9 cellular contexts compared by ENCODE assay signal in the genomic region with DNA sequence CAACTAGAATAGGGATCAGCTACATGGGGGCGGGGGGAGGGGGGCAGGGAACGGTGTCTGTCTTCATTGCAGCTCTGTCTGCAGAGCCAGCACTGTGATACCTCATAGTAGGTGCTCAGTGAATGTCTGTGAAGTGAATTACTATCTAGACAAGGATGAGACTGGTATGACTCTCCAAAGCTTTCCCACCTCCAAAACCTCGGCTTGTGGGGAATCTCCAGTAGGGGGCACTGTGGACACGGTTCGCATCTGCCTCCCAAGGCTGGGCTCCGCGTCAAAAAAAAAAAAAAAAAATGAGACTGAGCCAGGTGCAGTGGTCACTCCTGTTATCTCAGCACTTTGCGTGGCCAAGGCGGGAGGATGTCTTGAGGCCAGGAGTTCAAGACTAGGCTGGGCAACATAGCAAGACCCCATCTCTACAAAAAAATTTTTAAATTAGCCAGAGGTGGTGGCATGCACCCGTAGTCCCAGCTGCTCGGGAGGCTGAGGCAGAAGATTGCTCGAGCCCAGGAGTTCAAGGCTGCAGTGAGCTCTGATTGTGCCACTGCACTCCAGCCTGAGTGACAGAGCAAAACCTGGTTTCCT. TPM values are rescaled to one million over a fixed set of nuclear protein-coding genes. Genes with fewer than 3 reads are reported as not detected.
DNase-seq lines count a peak whose midpoint lies in the region; ATAC-seq and TF ChIP-seq lines count a peak whose summit lies in the region.
"Had no signal": no experiment of that assay in that cellular context is flagged by ENCODE, and none has a peak within 500 bp of the region (broad histone marks: within the 10 kb centered on the region; RNA-seq: fewer than 3 reads in every experiment).

No MANE protein-coding gene starts in this region.

- H3K36me3 ChIP-seq in mesenchymal stem cell (ENCODE audit: control insufficient read depth in 1 of 2, insufficient read depth in 2 of 2, low read depth in 1 of 2, low read length in 2 of 2), result peaks cover 7 to 16% of the 10 kb centered on the region in 2 experiments
- no peaks in the 10 kb centered on the region for H3K36me3 ChIP-seq in aorta (ENCODE audit: control insufficient read depth in 1 of 2, insufficient read depth in 2 of 2, low read length in 1 of 2)

- H3K27ac ChIP-seq in mesenchymal stem cell (ENCODE audit: low read length, poor library complexity, severe bottlenecking) (peak overlapping the region; percentile 92), aorta (ENCODE audit: low read depth in 1 of 2, low read length in 2 of 2) (peak overlapping the region in 1 of 2 donors; percentile 17)

- H2BK120ac ChIP-seq in mesenchymal stem cell (ENCODE audit: low read depth, low read length), result no peak overlapping the region

- H3K4me1 Mint-ChIP-seq in chondrocyte (ENCODE audit: low read depth), result peaks cover 69% of the 10 kb centered on the region

- no peak overlapping the region for H2BK15ac ChIP-seq in mesenchymal stem cell (ENCODE audit: low read depth, poor library complexity, severe bottlenecking)

- H4K8ac ChIP-seq in mesenchymal stem cell (ENCODE audit: low read length), result no peak overlapping the region

- WGBS in mesenchymal stem cell, result 51% methylated on average over 12 of the region's 12 CpGs
- 34 to 35% methylated on average over 12 of the region's 12 CpGs for WGBS in aorta, 2 donors

- no peaks in the 10 kb centered on the region for H3K27me3 Mint-ChIP-seq in chondrocyte (ENCODE audit: low read depth)
- H3K27me3 Mint-ChIP-seq: stimulated activated naive CD8-positive, alpha-beta T cell treated with anti-CD3 and anti-CD28 coated beads, Interleukin-15, Interleukin-2, amounts not matched to agents 100 ng/mL and 50 ng/mL, for 24 hours had no signal

- H3K4me2 ChIP-seq in mesenchymal stem cell (ENCODE audit: low read length, poor library complexity, severe bottlenecking), result peak overlapping the region; percentile 39

- no peak overlapping the region for H2AFZ ChIP-seq in mesenchymal stem cell (ENCODE audit: low read depth, low read length)

- TF ChIP-seq CTCF in chondrocyte (IDR thresholded peaks at IDR 0.05), result peak; percentile 84

- H3K4me3 ChIP-seq in mesenchymal stem cell (ENCODE audit: insufficient read depth in 1 of 2, low read depth in 1 of 2, low read length in 2 of 2), result no peak overlapping the region
- H3K4me3 ChIP-seq in aorta (ENCODE audit: low read length in 2 of 2), result no peak overlapping the region

- intact Hi-C loops in aorta (cut with DNase I), result loop anchor here (2.0 to 5.0 kb wide), 2 partner anchors 37 to 44 kb away; no protein-coding TSS in a partner anchor

- H3K4ac ChIP-seq in mesenchymal stem cell (ENCODE audit: low read depth in 1 of 2, low read length in 2 of 2), result peak overlapping the region in 1 of 2 experiments; percentile 69

- peak overlapping the region; percentile 83 for H2AK5ac ChIP-seq in mesenchymal stem cell (ENCODE audit: low read length, severe bottlenecking)

- H3K9me3 Mint-ChIP-seq in chondrocyte (ENCODE audit: low read depth), result no peaks in the 10 kb centered on the region
- H3K9me3 Mint-ChIP-seq: stimulated activated naive CD8-positive, alpha-beta T cell treated with anti-CD3 and anti-CD28 coated beads, Interleukin-15, Interleukin-2, amounts not matched to agents 100 ng/mL and 50 ng/mL, for 24 hours had no signal

- H3K27me3 ChIP-seq in mesenchymal stem cell (ENCODE audit: control insufficient read depth in 1 of 2, insufficient read depth in 1 of 2, low read length in 2 of 2) (no peaks in the 10 kb centered on the region), aorta (ENCODE audit: control insufficient read depth in 1 of 2, insufficient read depth in 2 of 2, low read length in 1 of 2) (no peaks in the 10 kb centered on the region)

- H3K4me3 Mint-ChIP-seq in chondrocyte (ENCODE audit: unreplicated experiment), result no peak overlapping the region
- H3K4me3 Mint-ChIP-seq: stimulated activated naive CD8-positive, alpha-beta T cell treated with anti-CD3 and anti-CD28 coated beads, Interleukin-15, Interleukin-2, amounts not matched to agents 100 ng/mL and 50 ng/mL, for 24 hours had no signal

- H3K36me3 Mint-ChIP-seq in chondrocyte (ENCODE audit: low read depth), result peaks cover 6% of the 10 kb centered on the region

- H3K9me3 ChIP-seq in mesenchymal stem cell (ENCODE audit: control insufficient read depth, low read length) (no peaks in the 10 kb centered on the region), aorta (ENCODE audit: control insufficient read depth, low read length) (no peaks in the 10 kb centered on the region)

- H2BK12ac ChIP-seq in mesenchymal stem cell (ENCODE audit: low read length in 2 of 2), result no peak overlapping the region

- ATAC-seq in aorta (ENCODE audit: low FRiP score), result peak; percentile 70
- no peak for ATAC-seq in GM21786 (IDR thresholded peaks at IDR 0.05; ENCODE audit: unreplicated experiment)

- H3K14ac ChIP-seq in mesenchymal stem cell (ENCODE audit: low read length in 2 of 2), result no peak overlapping the region

- H2BK5ac ChIP-seq in mesenchymal stem cell (ENCODE audit: low read depth, low read length, poor library complexity, severe bottlenecking), result no peak overlapping the region

- peaks cover 18% of the 10 kb centered on the region for H3K79me1 ChIP-seq in mesenchymal stem cell (replicated peaks; ENCODE audit: low read length, poor library complexity, severe bottlenecking)

- peak; percentile 35 for DNase-seq in activated T-cell treated with anti-CD3 and anti-CD28 coated beads for 48 hours (ENCODE audit: low read depth)
- no peak for DNase-seq in activated T-cell treated with anti-CD3 and anti-CD28 coated beads for 4 hours
- peak; percentile 48 for DNase-seq in OCI-M1 (lab: John Stamatoyannopoulos, UW)
- no peak for DNase-seq in chondrocyte (ENCODE audit: low spot score)
- DNase-seq in mesenchymal stem cell, result peak; percentile 60
- peak in 1 of 2 donors; percentile 67 for DNase-seq in aorta
- no peak for DNase-seq in SIG-M5 (lab: John Stamatoyannopoulos, UW)

- peak overlapping the region; percentile 92 for H3K27ac Mint-ChIP-seq in chondrocyte (ENCODE audit: unreplicated experiment)
- H3K27ac Mint-ChIP-seq: stimulated activated naive CD8-positive, alpha-beta T cell treated with anti-CD3 and anti-CD28 coated beads, Interleukin-15, Interleukin-2, amounts not matched to agents 100 ng/mL and 50 ng/mL, for 24 hours had no signal

- H3K9ac ChIP-seq in mesenchymal stem cell (ENCODE audit: low read length), result peak overlapping the region; percentile 87

- H3K4me1 ChIP-seq in mesenchymal stem cell (ENCODE audit: control insufficient read depth, insufficient read depth, low read depth, low read length) (peaks cover 15% of the 10 kb centered on the region), aorta (ENCODE audit: control insufficient read depth in 1 of 2, insufficient read depth in 2 of 2, low read length in 2 of 2) (no peaks in the 10 kb centered on the region)

- no peak overlapping the region for H3K23ac ChIP-seq in mesenchymal stem cell (ENCODE audit: low read length in 2 of 2)

- no peak overlapping the region for H3K18ac ChIP-seq in mesenchymal stem cell (ENCODE audit: low read depth in 1 of 2, low read length in 2 of 2)

- H4K91ac ChIP-seq in mesenchymal stem cell (ENCODE audit: low read length), result no peak overlapping the region

RNA-seq across cellular contexts. Expression of gene TRIM56, which starts 9.6 kb away (rescaled TPM):
- 26.1 to 35.7 TPM (median 30.4 TPM) in 3 replicates for total RNA-seq in chondrocyte
- polyA plus RNA-seq in mesenchymal stem cell (2013, experiment 1 of 2), result 12.5 TPM
- 11.5 TPM for polyA plus RNA-seq in mesenchymal stem cell (2013, experiment 2 of 2)
- 10 to 100 TPM; 56.6 to 58.3 TPM for total RNA-seq in aorta
- polyA plus RNA-seq in aorta, result 10 to 100 TPM in 1 of 2 donors, 1 to 10 TPM in 1; 9.4 to 16.9 TPM

RNA-seq across cellular contexts. Expression of gene SERPINE1, which starts 32.0 kb away (rescaled TPM):
- total RNA-seq in chondrocyte, result 794 to 1,203 TPM (median 1,180 TPM) in 3 replicates
- polyA plus RNA-seq in mesenchymal stem cell (2013, experiment 1 of 2), result 599 TPM
- 599 TPM for polyA plus RNA-seq in mesenchymal stem cell (2013, experiment 2 of 2)
- total RNA-seq in aorta, result 100 to 1,000 TPM in 1 of 2 donors, 10 to 100 TPM in 1; 57.1 to 693 TPM
- polyA plus RNA-seq in aorta, result 100 to 1,000 TPM in 1 of 2 donors, 10 to 100 TPM in 1; 71.5 to 137 TPM

RNA-seq across cellular contexts. Expression of gene AP1S1, which starts 59.4 kb away (rescaled TPM):
- total RNA-seq in chondrocyte (55.9 to 60.5 TPM (median 60.4 TPM) in 3 replicates), aorta (10 to 100 TPM; 21.3 to 26.9 TPM)
- polyA plus RNA-seq in mesenchymal stem cell (2013, experiment 1 of 2), result 65.9 TPM
- 64.7 TPM for polyA plus RNA-seq in mesenchymal stem cell (2013, experiment 2 of 2)
- polyA plus RNA-seq in aorta, result 10 to 100 TPM; 16.8 to 51.2 TPM

Comparison
In these comparisons a context has a peak if more than half of its experiments do, and no peak if none do; other contexts are left out.
1. DNase-seq: peak in activated T-cell treated with anti-CD3 and anti-CD28 coated beads for 48 hours (single experiment), OCI-M1 (single experiment) and mesenchymal stem cell (single experiment); none in activated T-cell treated with anti-CD3 and anti-CD28 coated beads for 4 hours (single experiment), chondrocyte (single experiment) and SIG-M5 (single experiment).